Comparison of ENCODE assay signal across 1 cellular context in the genomic region with DNA sequence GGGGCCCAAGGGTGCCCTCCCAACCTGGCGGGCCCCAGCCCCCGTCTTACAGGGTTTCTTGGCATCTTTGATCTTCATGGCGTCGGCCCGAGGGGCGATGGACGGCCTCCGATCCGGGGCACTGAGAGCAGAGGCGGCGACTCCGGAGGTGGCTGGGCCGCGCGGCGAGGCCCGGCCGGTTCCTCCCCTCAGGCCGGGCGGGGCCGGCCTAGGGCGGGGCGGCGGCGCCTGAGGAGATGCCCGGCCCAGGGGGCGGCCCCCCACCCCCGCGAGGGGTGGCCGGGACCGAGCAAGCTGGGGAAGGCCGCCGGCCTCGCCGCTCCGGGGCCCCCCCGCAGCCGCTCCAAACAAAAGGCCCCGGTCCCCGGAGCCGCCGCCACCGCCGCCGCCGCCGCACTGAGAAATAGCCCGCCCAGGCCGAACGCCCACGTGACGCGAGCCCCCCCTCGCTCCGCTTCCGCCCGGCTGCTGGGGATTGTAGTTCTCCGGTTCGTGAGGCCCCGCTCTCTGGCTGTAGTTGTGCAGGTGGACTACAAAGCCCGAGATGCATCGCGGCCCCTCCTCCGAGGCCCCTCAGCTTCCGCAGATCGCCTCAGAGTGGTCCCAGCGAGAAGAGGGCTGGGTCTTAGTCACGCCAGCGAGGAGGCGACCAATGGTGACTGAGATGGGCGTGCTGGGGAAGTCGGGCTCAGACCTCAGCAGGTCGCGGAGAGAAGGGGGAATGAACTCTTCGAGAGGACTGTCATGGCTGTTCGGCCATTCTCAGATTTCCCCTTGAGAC.
TF ChIP-seq lines count a peak whose summit lies in the region.

TSS of gene PANK3 (minus strand) at position 163 of the 781 bp plus-strand sequence. CDS start at position 78, 85 bp downstream.

TF ChIP-seq in HepG2, 621 proteins besides CTCF, POLR2A, EP300 and RAD21 (continued from another document and continues in another):
- no peak; the same call in 1 of the 2 replicates for TF ChIP-seq MYNN (CRISPR knock-in tag; IDR thresholded peaks at IDR 0.05; ENCODE audit: low read depth)
- no peak for TF ChIP-seq SETDB1 (CRISPR knock-in tag; IDR thresholded peaks at IDR 0.05; ENCODE audit: borderline replicate concordance)
- no peak for TF ChIP-seq ZNF737 (CRISPR knock-in tag; IDR thresholded peaks at IDR 0.05; ENCODE audit: borderline replicate concordance)
- peak; percentile 54; the same call in 1 of the 2 replicates for TF ChIP-seq ZNF350 (CRISPR knock-in tag; IDR thresholded peaks at IDR 0.05; ENCODE audit: borderline replicate concordance, low read depth)
- no peak for TF ChIP-seq MZF1 (CRISPR knock-in tag; IDR thresholded peaks at IDR 0.05; ENCODE audit: borderline replicate concordance)
- TF ChIP-seq ZNF292 (CRISPR knock-in tag; IDR thresholded peaks at IDR 0.05; ENCODE audit: borderline replicate concordance, low read depth): no peak; the same call in 1 of the 2 replicates
- TF ChIP-seq HOXD1 (CRISPR knock-in tag; IDR thresholded peaks at IDR 0.05): peak; percentile 16; the same call in 1 of the 2 replicates
- no peak for TF ChIP-seq IRX3 (CRISPR knock-in tag; IDR thresholded peaks at IDR 0.05; ENCODE audit: borderline replicate concordance, low read depth)
- no peak for TF ChIP-seq ZBTB43 (CRISPR knock-in tag; conservative IDR thresholded peaks at IDR 0.05)
- TF ChIP-seq NFATC3 (CRISPR knock-in tag; IDR thresholded peaks at IDR 0.05): 0 out of 2 replicates have a peak, but pooled peaks have one; percentile 16
- TF ChIP-seq SALL2 (CRISPR knock-in tag; IDR thresholded peaks at IDR 0.05): no peak
- no peak for TF ChIP-seq SRSF4 (IDR thresholded peaks at IDR 0.05; ENCODE audit: low read depth, low read length, poor library complexity, severe bottlenecking)
- no peak for TF ChIP-seq ZSCAN9 (CRISPR knock-in tag; IDR thresholded peaks at IDR 0.05; ENCODE audit: borderline replicate concordance)
- TF ChIP-seq MAF1 (CRISPR knock-in tag; IDR thresholded peaks at IDR 0.05; ENCODE audit: borderline replicate concordance): 0 out of 2 replicates have a peak, but pooled peaks have one; percentile 26
- TF ChIP-seq JDP2 (CRISPR knock-in tag; IDR thresholded peaks at IDR 0.05; ENCODE audit: borderline replicate concordance): no peak
- TF ChIP-seq ZNF609 (CRISPR knock-in tag; IDR thresholded peaks at IDR 0.05; ENCODE audit: borderline replicate concordance): peak; percentile 65; the same call in 1 of the 2 replicates
- TF ChIP-seq HOXA9 (CRISPR knock-in tag; IDR thresholded peaks at IDR 0.05; ENCODE audit: borderline replicate concordance): no peak
- TF ChIP-seq ZFP36 (IDR thresholded peaks at IDR 0.05; ENCODE audit: borderline replicate concordance, low read depth, low read length, partially characterized antibody): no peak
- no peak for TF ChIP-seq ZNF720 (CRISPR knock-in tag; IDR thresholded peaks at IDR 0.05)
- no peak; the same call in 1 of the 2 replicates for TF ChIP-seq RELA (CRISPR knock-in tag; IDR thresholded peaks at IDR 0.05)
- peak; percentile 83; the same call in 1 of the 2 replicates for TF ChIP-seq ELF4 (CRISPR knock-in tag; IDR thresholded peaks at IDR 0.05; ENCODE audit: borderline replicate concordance)
- TF ChIP-seq KLF11 (CRISPR knock-in tag; IDR thresholded peaks at IDR 0.05): no peak; the same call in 1 of the 2 replicates
- no peak for TF ChIP-seq ARNT (IDR thresholded peaks at IDR 0.05)
- no peak for TF ChIP-seq ZNF547 (CRISPR knock-in tag; IDR thresholded peaks at IDR 0.05)
- no peak for TF ChIP-seq NFE2L2 (IDR thresholded peaks at IDR 0.05; ENCODE audit: low read length)
- no peak for TF ChIP-seq AGO1 (IDR thresholded peaks at IDR 0.05; ENCODE audit: low read depth, low read length, poor library complexity, severe bottlenecking)
- TF ChIP-seq HNF4A (CRISPR knock-in tag; IDR thresholded peaks at IDR 0.05): no peak
- no peak for TF ChIP-seq REL (CRISPR knock-in tag; conservative IDR thresholded peaks at IDR 0.05)
- TF ChIP-seq ZNF282 (IDR thresholded peaks at IDR 0.05; ENCODE audit: partially characterized antibody): no peak
- TF ChIP-seq ZNF556 (CRISPR knock-in tag; IDR thresholded peaks at IDR 0.05; ENCODE audit: borderline replicate concordance): peak; percentile 87; the same call in 1 of the 2 replicates
- TF ChIP-seq TBL1XR1 (IDR thresholded peaks at IDR 0.05; ENCODE audit: borderline replicate concordance, low read length, partially characterized antibody): no peak
- peak; percentile 50; the same call in 1 of the 2 replicates for TF ChIP-seq PPARG (CRISPR knock-in tag; conservative IDR thresholded peaks at IDR 0.05)
- no peak for TF ChIP-seq ZNF432 (CRISPR knock-in tag; IDR thresholded peaks at IDR 0.05; ENCODE audit: borderline replicate concordance)
- TF ChIP-seq ZNF430 (CRISPR knock-in tag; IDR thresholded peaks at IDR 0.05): peak; percentile 22; the same call in 1 of the 2 replicates
- no peak for TF ChIP-seq MTF1 (CRISPR knock-in tag; IDR thresholded peaks at IDR 0.05)
- TF ChIP-seq RBM39 (IDR thresholded peaks at IDR 0.05; ENCODE audit: low read depth, low read length, poor library complexity, severe bottlenecking): no peak
- no peak for TF ChIP-seq ZNF766 (CRISPR knock-in tag; IDR thresholded peaks at IDR 0.05; ENCODE audit: borderline replicate concordance)
- no peak for TF ChIP-seq ATAD3A (CRISPR knock-in tag; IDR thresholded peaks at IDR 0.05)
- TF ChIP-seq RARA (CRISPR knock-in tag; IDR thresholded peaks at IDR 0.05): no peak
- TF ChIP-seq, protein P1, sequence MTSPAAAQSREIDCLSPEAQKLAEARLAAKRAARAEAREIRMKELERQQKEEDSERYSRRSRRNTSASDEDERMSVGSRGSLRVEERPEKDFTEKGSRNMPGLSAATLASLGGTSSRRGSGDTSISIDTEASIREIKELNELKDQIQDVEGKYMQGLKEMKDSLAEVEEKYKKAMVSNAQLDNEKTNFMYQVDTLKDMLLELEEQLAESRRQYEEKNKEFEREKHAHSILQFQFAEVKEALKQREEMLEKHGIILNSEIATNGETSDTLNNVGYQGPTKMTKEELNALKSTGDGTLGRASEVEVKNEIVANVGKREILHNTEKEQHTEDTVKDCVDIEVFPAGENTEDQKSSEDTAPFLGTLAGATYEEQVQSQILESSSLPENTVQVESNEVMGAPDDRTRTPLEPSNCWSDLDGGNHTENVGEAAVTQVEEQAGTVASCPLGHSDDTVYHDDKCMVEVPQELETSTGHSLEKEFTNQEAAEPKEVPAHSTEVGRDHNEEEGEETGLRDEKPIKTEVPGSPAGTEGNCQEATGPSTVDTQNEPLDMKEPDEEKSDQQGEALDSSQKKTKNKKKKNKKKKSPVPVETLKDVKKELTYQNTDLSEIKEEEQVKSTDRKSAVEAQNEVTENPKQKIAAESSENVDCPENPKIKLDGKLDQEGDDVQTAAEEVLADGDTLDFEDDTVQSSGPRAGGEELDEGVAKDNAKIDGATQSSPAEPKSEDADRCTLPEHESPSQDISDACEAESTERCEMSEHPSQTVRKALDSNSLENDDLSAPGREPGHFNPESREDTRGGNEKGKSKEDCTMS (CRISPR knock-in tag; conservative IDR thresholded peaks at IDR 0.05): no peak
- no peak for TF ChIP-seq NBN (conservative IDR thresholded peaks at IDR 0.05)
- TF ChIP-seq, protein P2, sequence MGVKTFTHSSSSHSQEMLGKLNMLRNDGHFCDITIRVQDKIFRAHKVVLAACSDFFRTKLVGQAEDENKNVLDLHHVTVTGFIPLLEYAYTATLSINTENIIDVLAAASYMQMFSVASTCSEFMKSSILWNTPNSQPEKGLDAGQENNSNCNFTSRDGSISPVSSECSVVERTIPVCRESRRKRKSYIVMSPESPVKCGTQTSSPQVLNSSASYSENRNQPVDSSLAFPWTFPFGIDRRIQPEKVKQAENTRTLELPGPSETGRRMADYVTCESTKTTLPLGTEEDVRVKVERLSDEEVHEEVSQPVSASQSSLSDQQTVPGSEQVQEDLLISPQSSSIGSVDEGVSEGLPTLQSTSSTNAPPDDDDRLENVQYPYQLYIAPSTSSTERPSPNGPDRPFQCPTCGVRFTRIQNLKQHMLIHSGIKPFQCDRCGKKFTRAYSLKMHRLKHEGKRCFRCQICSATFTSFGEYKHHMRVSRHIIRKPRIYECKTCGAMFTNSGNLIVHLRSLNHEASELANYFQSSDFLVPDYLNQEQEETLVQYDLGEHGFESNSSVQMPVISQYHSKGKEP (CRISPR knock-in tag; IDR thresholded peaks at IDR 0.05): no peak
- peak; percentile 74 for TF ChIP-seq CREB1 (IDR thresholded peaks at IDR 0.05)
- TF ChIP-seq CREB1 (CRISPR knock-in tag; IDR thresholded peaks at IDR 0.05): peak; percentile 75
- TF ChIP-seq SIN3B (IDR thresholded peaks at IDR 0.05; ENCODE audit: low read length): no peak
- no peak for TF ChIP-seq ZNF512 (CRISPR knock-in tag; IDR thresholded peaks at IDR 0.05)
- peak; percentile 63; the same call in 1 of the 2 replicates for TF ChIP-seq ZNF775 (CRISPR knock-in tag; IDR thresholded peaks at IDR 0.05; ENCODE audit: borderline replicate concordance)
- TF ChIP-seq KDM5B (CRISPR knock-in tag; IDR thresholded peaks at IDR 0.05; ENCODE audit: borderline replicate concordance): no peak; the same call in 1 of the 2 replicates
- peak; percentile 77; the same call in 1 of the 2 replicates for TF ChIP-seq ZSCAN20 (CRISPR knock-in tag; IDR thresholded peaks at IDR 0.05; ENCODE audit: borderline replicate concordance)
- TF ChIP-seq GPBP1L1 (CRISPR knock-in tag; IDR thresholded peaks at IDR 0.05): no peak
- no peak for TF ChIP-seq HIVEP1 (CRISPR knock-in tag; IDR thresholded peaks at IDR 0.05)
- peak; percentile 43; the same call in 1 of the 2 replicates for TF ChIP-seq ZNF792 (CRISPR knock-in tag; IDR thresholded peaks at IDR 0.05)
- TF ChIP-seq ARHGAP35 (CRISPR knock-in tag; IDR thresholded peaks at IDR 0.05; ENCODE audit: borderline replicate concordance): no peak; the same call in 1 of the 2 replicates
- TF ChIP-seq GABPB1 (CRISPR knock-in tag; IDR thresholded peaks at IDR 0.05): peak; percentile 97
- TF ChIP-seq GATAD1 (CRISPR knock-in tag; IDR thresholded peaks at IDR 0.05): peak; percentile 78
- TF ChIP-seq ZNF138 (CRISPR knock-in tag; IDR thresholded peaks at IDR 0.05; ENCODE audit: low read depth): 0 out of 2 replicates have a peak, but pooled peaks have one; percentile 47
